In the genomic region with DNA sequence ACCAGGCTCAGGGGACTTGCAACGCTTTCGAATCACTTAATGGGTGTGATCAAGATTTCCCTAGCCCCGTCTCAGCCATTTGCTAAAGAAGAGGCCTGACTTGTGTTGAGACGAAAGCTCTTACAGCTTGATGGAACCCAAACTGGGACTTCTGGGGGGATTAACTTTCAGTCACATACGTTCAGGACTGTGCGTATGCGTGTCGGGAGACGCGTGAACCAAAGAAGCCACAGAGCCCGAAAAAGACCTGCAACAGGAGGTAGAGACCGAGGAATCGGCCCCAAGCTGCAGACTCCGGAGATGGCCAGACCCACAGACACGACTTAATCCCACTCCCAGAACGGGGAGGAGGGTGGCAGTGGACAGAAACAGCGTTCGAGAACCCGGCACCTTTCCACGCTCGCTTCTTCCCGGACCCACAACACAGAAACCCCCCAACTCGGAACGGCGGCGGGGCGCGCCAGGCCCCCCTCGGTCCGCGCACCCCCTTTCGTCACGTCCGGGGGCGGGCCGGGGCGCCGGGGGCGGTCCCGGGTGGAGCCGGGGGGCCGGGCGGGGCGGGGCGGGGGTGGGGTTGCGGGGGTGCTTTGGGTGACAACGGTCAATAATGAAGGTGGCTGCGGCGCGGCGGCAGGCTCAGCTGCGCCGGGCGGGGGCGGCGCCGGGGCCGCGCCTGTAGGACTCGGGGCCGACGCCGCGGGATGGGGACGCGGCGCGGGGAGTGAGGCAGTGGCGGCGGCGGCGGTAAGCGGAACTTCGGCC, we compare ENCODE assay signal across 1 cellular context.
A peak's percentile ranks its signal among the peaks of the same experiment; 100 is the strongest.
TF ChIP-seq lines count a peak whose summit lies in the region.

A gene (plus strand): TSS at position 604 of the 762 bp plus-strand sequence. CDS start 256 bp downstream, outside the sequence.

TF ChIP-seq in HepG2, 621 proteins besides CTCF, POLR2A, EP300 and RAD21 (continued from another document and continues in another):
- no peak for TF ChIP-seq SRY (CRISPR knock-in tag; IDR thresholded peaks at IDR 0.05)
- TF ChIP-seq ZNF629 (CRISPR knock-in tag; conservative IDR thresholded peaks at IDR 0.05) = no peak; the same call in 1 of the 2 replicates
- no peak for TF ChIP-seq HNRNPL (IDR thresholded peaks at IDR 0.05; ENCODE audit: low read depth, low read length)
- 0 out of 2 replicates have a peak, but pooled peaks have one; percentile 31 for TF ChIP-seq KLF6 (CRISPR knock-in tag; IDR thresholded peaks at IDR 0.05)
- no peak for TF ChIP-seq NKX3-1 (CRISPR knock-in tag; IDR thresholded peaks at IDR 0.05)
- TF ChIP-seq TBX2 (CRISPR knock-in tag; IDR thresholded peaks at IDR 0.05; ENCODE audit: borderline replicate concordance) = peak; percentile 61; the same call in 1 of the 2 replicates
- TF ChIP-seq, protein P1, sequence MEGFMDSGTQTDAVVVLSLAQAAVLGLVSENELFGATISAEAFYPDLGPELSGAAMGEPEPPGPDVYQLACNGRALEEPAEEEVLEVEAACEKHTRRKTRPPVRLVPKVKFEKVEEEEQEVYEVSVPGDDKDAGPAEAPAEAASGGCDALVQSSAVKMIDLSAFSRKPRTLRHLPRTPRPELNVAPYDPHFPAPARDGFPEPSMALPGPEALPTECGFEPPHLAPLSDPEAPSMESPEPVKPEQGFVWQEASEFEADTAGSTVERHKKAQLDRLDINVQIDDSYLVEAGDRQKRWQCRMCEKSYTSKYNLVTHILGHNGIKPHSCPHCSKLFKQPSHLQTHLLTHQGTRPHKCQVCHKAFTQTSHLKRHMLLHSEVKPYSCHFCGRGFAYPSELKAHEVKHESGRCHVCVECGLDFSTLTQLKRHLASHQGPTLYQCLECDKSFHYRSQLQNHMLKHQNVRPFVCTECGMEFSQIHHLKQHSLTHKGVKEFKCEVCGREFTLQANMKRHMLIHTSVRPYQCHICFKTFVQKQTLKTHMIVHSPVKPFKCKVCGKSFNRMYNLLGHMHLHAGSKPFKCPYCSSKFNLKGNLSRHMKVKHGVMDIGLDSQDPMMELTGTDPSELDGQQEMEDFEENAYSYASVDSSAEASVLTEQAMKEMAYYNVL (CRISPR knock-in tag; IDR thresholded peaks at IDR 0.05; ENCODE audit: borderline replicate concordance) = no peak
- TF ChIP-seq, protein P2, sequence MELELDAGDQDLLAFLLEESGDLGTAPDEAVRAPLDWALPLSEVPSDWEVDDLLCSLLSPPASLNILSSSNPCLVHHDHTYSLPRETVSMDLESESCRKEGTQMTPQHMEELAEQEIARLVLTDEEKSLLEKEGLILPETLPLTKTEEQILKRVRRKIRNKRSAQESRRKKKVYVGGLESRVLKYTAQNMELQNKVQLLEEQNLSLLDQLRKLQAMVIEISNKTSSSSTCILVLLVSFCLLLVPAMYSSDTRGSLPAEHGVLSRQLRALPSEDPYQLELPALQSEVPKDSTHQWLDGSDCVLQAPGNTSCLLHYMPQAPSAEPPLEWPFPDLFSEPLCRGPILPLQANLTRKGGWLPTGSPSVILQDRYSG (CRISPR knock-in tag; IDR thresholded peaks at IDR 0.05) = no peak
- TF ChIP-seq ZNF292 (CRISPR knock-in tag; IDR thresholded peaks at IDR 0.05; ENCODE audit: borderline replicate concordance, low read depth) = no peak
- TF ChIP-seq, protein P3, sequence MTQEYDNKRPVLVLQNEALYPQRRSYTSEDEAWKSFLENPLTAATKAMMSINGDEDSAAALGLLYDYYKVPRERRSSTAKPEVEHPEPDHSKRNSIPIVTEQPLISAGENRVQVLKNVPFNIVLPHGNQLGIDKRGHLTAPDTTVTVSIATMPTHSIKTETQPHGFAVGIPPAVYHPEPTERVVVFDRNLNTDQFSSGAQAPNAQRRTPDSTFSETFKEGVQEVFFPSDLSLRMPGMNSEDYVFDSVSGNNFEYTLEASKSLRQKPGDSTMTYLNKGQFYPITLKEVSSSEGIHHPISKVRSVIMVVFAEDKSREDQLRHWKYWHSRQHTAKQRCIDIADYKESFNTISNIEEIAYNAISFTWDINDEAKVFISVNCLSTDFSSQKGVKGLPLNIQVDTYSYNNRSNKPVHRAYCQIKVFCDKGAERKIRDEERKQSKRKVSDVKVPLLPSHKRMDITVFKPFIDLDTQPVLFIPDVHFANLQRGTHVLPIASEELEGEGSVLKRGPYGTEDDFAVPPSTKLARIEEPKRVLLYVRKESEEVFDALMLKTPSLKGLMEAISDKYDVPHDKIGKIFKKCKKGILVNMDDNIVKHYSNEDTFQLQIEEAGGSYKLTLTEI (CRISPR knock-in tag; conservative IDR thresholded peaks at IDR 0.05) = no peak
- TF ChIP-seq, protein P4, sequence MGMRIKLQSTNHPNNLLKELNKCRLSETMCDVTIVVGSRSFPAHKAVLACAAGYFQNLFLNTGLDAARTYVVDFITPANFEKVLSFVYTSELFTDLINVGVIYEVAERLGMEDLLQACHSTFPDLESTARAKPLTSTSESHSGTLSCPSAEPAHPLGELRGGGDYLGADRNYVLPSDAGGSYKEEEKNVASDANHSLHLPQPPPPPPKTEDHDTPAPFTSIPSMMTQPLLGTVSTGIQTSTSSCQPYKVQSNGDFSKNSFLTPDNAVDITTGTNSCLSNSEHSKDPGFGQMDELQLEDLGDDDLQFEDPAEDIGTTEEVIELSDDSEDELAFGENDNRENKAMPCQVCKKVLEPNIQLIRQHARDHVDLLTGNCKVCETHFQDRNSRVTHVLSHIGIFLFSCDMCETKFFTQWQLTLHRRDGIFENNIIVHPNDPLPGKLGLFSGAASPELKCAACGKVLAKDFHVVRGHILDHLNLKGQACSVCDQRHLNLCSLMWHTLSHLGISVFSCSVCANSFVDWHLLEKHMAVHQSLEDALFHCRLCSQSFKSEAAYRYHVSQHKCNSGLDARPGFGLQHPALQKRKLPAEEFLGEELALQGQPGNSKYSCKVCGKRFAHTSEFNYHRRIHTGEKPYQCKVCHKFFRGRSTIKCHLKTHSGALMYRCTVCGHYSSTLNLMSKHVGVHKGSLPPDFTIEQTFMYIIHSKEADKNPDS (CRISPR knock-in tag; IDR thresholded peaks at IDR 0.05) = no peak
- no peak for TF ChIP-seq HCFC1 (IDR thresholded peaks at IDR 0.05; ENCODE audit: low read depth, low read length)
- TF ChIP-seq ZNF121 (CRISPR knock-in tag; IDR thresholded peaks at IDR 0.05) = peak; percentile 44; the same call in 1 of the 2 replicates
- no peak for TF ChIP-seq ZNF749 (CRISPR knock-in tag; IDR thresholded peaks at IDR 0.05; ENCODE audit: borderline replicate concordance)
- no peak for TF ChIP-seq CC2D1A (CRISPR knock-in tag; IDR thresholded peaks at IDR 0.05)
- TF ChIP-seq, protein P5, sequence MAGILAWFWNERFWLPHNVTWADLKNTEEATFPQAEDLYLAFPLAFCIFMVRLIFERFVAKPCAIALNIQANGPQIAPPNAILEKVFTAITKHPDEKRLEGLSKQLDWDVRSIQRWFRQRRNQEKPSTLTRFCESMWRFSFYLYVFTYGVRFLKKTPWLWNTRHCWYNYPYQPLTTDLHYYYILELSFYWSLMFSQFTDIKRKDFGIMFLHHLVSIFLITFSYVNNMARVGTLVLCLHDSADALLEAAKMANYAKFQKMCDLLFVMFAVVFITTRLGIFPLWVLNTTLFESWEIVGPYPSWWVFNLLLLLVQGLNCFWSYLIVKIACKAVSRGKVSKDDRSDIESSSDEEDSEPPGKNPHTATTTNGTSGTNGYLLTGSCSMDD (CRISPR knock-in tag; IDR thresholded peaks at IDR 0.05) = no peak
- TF ChIP-seq, protein P6, sequence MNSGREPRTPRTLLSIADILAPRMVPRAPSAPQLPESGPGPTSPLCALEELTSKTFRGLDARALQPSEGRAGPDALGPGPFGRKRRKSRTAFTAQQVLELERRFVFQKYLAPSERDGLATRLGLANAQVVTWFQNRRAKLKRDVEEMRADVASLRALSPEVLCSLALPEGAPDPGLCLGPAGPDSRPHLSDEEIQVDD (CRISPR knock-in tag; IDR thresholded peaks at IDR 0.05; ENCODE audit: borderline replicate concordance) = no peak
- no peak for TF ChIP-seq RORA (CRISPR knock-in tag; IDR thresholded peaks at IDR 0.05)
- TF ChIP-seq, protein P7, sequence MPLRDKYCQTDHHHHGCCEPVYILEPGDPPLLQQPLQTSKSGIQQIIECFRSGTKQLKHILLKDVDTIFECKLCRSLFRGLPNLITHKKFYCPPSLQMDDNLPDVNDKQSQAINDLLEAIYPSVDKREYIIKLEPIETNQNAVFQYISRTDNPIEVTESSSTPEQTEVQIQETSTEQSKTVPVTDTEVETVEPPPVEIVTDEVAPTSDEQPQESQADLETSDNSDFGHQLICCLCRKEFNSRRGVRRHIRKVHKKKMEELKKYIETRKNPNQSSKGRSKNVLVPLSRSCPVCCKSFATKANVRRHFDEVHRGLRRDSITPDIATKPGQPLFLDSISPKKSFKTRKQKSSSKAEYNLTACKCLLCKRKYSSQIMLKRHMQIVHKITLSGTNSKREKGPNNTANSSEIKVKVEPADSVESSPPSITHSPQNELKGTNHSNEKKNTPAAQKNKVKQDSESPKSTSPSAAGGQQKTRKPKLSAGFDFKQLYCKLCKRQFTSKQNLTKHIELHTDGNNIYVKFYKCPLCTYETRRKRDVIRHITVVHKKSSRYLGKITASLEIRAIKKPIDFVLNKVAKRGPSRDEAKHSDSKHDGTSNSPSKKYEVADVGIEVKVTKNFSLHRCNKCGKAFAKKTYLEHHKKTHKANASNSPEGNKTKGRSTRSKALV (CRISPR knock-in tag; IDR thresholded peaks at IDR 0.05) = peak; percentile 50; the same call in 1 of the 2 replicates
- TF ChIP-seq, protein P8, sequence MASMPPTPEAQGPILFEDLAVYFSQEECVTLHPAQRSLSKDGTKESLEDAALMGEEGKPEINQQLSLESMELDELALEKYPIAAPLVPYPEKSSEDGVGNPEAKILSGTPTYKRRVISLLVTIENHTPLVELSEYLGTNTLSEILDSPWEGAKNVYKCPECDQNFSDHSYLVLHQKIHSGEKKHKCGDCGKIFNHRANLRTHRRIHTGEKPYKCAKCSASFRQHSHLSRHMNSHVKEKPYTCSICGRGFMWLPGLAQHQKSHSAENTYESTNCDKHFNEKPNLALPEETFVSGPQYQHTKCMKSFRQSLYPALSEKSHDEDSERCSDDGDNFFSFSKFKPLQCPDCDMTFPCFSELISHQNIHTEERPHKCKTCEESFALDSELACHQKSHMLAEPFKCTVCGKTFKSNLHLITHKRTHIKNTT (CRISPR knock-in tag; IDR thresholded peaks at IDR 0.05) = no peak
- TF ChIP-seq ZNF567 (CRISPR knock-in tag; IDR thresholded peaks at IDR 0.05; ENCODE audit: borderline replicate concordance) = 0 out of 2 replicates have a peak, but pooled peaks have one; percentile 38
- TF ChIP-seq RARG (CRISPR knock-in tag; IDR thresholded peaks at IDR 0.05; ENCODE audit: low read depth) = no peak
- peak; percentile 92 for TF ChIP-seq GABPB1 (CRISPR knock-in tag; IDR thresholded peaks at IDR 0.05)
- TF ChIP-seq TGIF2 (CRISPR knock-in tag; IDR thresholded peaks at IDR 0.05) = peak; percentile 29; the same call in 1 of the 2 replicates
- no peak for TF ChIP-seq ZNF207 (IDR thresholded peaks at IDR 0.05; ENCODE audit: borderline replicate concordance)
- TF ChIP-seq ZFX (CRISPR knock-in tag; IDR thresholded peaks at IDR 0.05; ENCODE audit: low read depth) = peak; percentile 34; the same call in 1 of the 2 replicates
- peak; percentile 31; the same call in 1 of the 2 replicates for TF ChIP-seq SP5 (CRISPR knock-in tag; IDR thresholded peaks at IDR 0.05; ENCODE audit: borderline replicate concordance, low read depth)
- TF ChIP-seq, protein P9, sequence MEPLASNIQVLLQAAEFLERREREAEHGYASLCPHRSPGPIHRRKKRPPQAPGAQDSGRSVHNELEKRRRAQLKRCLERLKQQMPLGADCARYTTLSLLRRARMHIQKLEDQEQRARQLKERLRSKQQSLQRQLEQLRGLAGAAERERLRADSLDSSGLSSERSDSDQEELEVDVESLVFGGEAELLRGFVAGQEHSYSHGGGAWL (CRISPR knock-in tag; IDR thresholded peaks at IDR 0.05) = no peak
- no peak for TF ChIP-seq KLF13 (CRISPR knock-in tag; IDR thresholded peaks at IDR 0.05)
- no peak for TF ChIP-seq SRSF4 (IDR thresholded peaks at IDR 0.05; ENCODE audit: low read depth, low read length, poor library complexity, severe bottlenecking)
- no peak for TF ChIP-seq RNF2 (conservative IDR thresholded peaks at IDR 0.05; ENCODE audit: low read depth)
- no peak for TF ChIP-seq KDM6A (CRISPR knock-in tag; IDR thresholded peaks at IDR 0.05; ENCODE audit: low read depth)
- 0 out of 2 replicates have a peak, but pooled peaks have one; percentile 15 for TF ChIP-seq MTA1 (CRISPR knock-in tag; IDR thresholded peaks at IDR 0.05; ENCODE audit: borderline replicate concordance)
- no peak for TF ChIP-seq LCORL (IDR thresholded peaks at IDR 0.05)
- TF ChIP-seq LCORL (CRISPR knock-in tag; IDR thresholded peaks at IDR 0.05) = no peak
- TF ChIP-seq PAF1 (CRISPR knock-in tag; IDR thresholded peaks at IDR 0.05) = no peak
- TF ChIP-seq SALL1 (CRISPR knock-in tag; IDR thresholded peaks at IDR 0.05) = peak; percentile 34
- TF ChIP-seq SP1 (IDR thresholded peaks at IDR 0.05) = no peak
- TF ChIP-seq SP1 (CRISPR knock-in tag; IDR thresholded peaks at IDR 0.05) = 0 out of 2 replicates have a peak, but pooled peaks have one; percentile 53
- peak; percentile 34; the same call in 1 of the 2 replicates for TF ChIP-seq CBX5 (CRISPR knock-in tag; IDR thresholded peaks at IDR 0.05; ENCODE audit: borderline replicate concordance)
- TF ChIP-seq POLR2AphosphoS5 (IDR thresholded peaks at IDR 0.05; ENCODE audit: low read depth, low read length) = peak; percentile 88
- no peak; the same call in none of the 2 replicates for TF ChIP-seq HOXA5 (CRISPR knock-in tag; IDR thresholded peaks at IDR 0.05)
- TF ChIP-seq, protein P10, sequence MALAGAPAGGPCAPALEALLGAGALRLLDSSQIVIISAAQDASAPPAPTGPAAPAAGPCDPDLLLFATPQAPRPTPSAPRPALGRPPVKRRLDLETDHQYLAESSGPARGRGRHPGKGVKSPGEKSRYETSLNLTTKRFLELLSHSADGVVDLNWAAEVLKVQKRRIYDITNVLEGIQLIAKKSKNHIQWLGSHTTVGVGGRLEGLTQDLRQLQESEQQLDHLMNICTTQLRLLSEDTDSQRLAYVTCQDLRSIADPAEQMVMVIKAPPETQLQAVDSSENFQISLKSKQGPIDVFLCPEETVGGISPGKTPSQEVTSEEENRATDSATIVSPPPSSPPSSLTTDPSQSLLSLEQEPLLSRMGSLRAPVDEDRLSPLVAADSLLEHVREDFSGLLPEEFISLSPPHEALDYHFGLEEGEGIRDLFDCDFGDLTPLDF (CRISPR knock-in tag; IDR thresholded peaks at IDR 0.05) = no peak; the same call in 1 of the 2 replicates
- TF ChIP-seq ZNF546 (CRISPR knock-in tag; conservative IDR thresholded peaks at IDR 0.05) = 0 out of 2 replicates have a peak, but pooled peaks have one; percentile 12
- TF ChIP-seq ZNF816 (CRISPR knock-in tag; IDR thresholded peaks at IDR 0.05; ENCODE audit: borderline replicate concordance) = no peak
- TF ChIP-seq SOX6 (IDR thresholded peaks at IDR 0.05) = no peak
- no peak; the same call in 1 of the 2 replicates for TF ChIP-seq SOX6 (CRISPR knock-in tag; IDR thresholded peaks at IDR 0.05)
- TF ChIP-seq BRD4 (CRISPR knock-in tag; IDR thresholded peaks at IDR 0.05) = 0 out of 2 replicates have a peak, but pooled peaks have one; percentile 43
- peak; percentile 45; the same call in 1 of the 3 replicates for TF ChIP-seq MXI1 (IDR thresholded peaks at IDR 0.05; ENCODE audit: borderline replicate concordance, low read depth, low read length)
- peak; percentile 63; the same call in 1 of the 2 replicates for TF ChIP-seq KDM5B (CRISPR knock-in tag; IDR thresholded peaks at IDR 0.05; ENCODE audit: borderline replicate concordance)
- TF ChIP-seq SCMH1 (CRISPR knock-in tag; IDR thresholded peaks at IDR 0.05; ENCODE audit: borderline replicate concordance) = no peak
- TF ChIP-seq, protein P11, sequence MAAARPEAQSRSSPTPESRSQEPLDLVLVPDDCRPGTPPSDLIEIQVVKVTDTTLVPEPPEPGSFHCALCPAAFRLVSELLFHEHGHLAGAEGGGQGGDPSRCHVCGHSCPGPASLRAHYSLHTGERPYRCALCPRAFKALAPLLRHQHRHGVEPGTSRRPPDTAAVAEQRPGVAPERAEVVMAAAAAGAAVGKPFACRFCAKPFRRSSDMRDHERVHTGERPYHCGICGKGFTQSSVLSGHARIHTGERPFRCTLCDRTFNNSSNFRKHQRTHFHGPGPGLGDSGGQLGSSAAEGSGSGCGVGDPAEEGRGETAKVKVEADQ (CRISPR knock-in tag; IDR thresholded peaks at IDR 0.05; ENCODE audit: borderline replicate concordance) = peak; percentile 64; the same call in 1 of the 2 replicates
